Comparison of ENCODE assay signal across 8 cellular contexts in the genomic region with DNA sequence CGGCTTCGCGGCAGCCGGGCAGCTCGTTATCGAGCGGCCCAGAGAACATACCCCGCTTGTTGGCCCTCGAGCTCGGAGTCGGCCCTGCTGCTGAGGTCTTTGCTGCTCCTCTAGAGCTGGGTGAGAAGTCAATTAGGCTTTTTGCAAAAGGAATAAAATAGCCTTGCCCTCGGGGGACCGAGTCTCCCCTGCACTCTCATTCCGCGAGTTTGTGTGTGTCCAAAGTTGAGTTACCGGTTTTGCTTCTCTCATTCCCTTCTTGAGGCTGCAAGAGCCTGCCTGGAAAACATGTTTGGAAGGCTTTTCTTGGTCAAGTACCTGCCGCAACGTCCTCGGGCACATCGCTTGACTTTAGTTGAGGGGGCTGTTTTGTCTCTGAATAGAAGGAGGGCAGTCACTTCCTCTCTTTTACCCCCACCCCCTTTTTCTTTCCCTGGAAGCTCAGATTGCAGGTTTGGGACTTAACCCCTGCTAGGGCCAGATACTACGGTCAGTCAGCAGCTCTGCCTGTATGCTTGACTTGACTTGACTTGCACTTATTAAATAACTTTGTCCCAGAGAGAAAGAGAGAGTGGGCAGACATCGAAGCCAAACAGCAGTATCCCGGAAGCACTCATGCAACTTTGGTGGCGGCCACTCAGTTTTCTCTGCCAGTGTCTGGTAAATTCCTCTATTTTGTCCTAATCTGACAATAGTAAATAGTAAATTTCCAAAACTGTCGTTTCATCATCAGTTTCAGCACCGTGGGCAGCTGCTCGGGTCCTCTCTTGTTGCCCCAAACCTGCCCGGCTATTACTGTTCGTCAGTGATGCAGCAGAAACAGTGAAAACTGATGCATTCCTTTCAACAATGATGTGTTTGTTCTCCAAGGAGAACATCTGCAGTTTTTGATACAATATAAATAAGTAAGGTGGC.
DNase-seq lines count a peak whose midpoint lies in the region; ATAC-seq, FAIRE-seq and TF ChIP-seq lines count a peak whose summit lies in the region.

No MANE protein-coding gene starts in this region.

- H3K4me1 ChIP-seq in OCI-LY1 (ENCODE audit: insufficient read depth, low read length, severe bottlenecking), result peaks cover 33% of the 10 kb centered on the region

- H3K27me3 ChIP-seq in OCI-LY1 (ENCODE audit: insufficient read depth, low read length), result no peaks in the 10 kb centered on the region

- H4K20me1 ChIP-seq in OCI-LY1 (ENCODE audit: insufficient read depth, low read length), result no peaks in the 10 kb centered on the region

- no peaks in the 10 kb centered on the region for H3K9me3 ChIP-seq in OCI-LY1 (ENCODE audit: low read length)

- DNase-seq in AG20443 (ENCODE audit: low spot score) (peak; percentile 42), astrocyte of the hippocampus (ENCODE audit: low read depth, low spot score) (peak; percentile 65), hypothalamus (lab: John Stamatoyannopoulos, UW) (peak in 34 of 51 donors; percentile 3 to 82 (median 32)), putamen (ENCODE audit: low spot score) (peak; percentile 68), GM19239 (ENCODE audit: insufficient read length, low spot score) (no peak)

- H3K4me2 ChIP-seq in OCI-LY1 (ENCODE audit: low read length), result peak overlapping the region; percentile 69

- ATAC-seq in GM18517 (IDR thresholded peaks at IDR 0.05; ENCODE audit: unreplicated experiment) (peak; percentile 18), HG03060 (IDR thresholded peaks at IDR 0.05; ENCODE audit: low read depth, unreplicated experiment) (peak; percentile 2)

- H3K9me2 ChIP-seq in OCI-LY1 (ENCODE audit: low read depth, low read length), result no peaks in the 10 kb centered on the region

- FAIRE-seq in GM19239 (lab: Jason Lieb, UNC), result no peak

- peak overlapping the region; percentile 81 for H3K27ac ChIP-seq in OCI-LY1 (ENCODE audit: low read depth, low read length, poor library complexity, severe bottlenecking)

- H2AFZ ChIP-seq in OCI-LY1 (ENCODE audit: low read length), result no peak overlapping the region

- peak overlapping the region; percentile 90 for H3K9ac ChIP-seq in OCI-LY1 (ENCODE audit: low read length)

- peaks cover 51% of the 10 kb centered on the region for H3K79me2 ChIP-seq in OCI-LY1 (ENCODE audit: insufficient read depth, low read length)

- TF ChIP-seq CTCF in OCI-LY1 (IDR thresholded peaks at IDR 0.05; ENCODE audit: low read length), result no peak

- H3K4me3 ChIP-seq in OCI-LY1 (ENCODE audit: low read depth, low read length, poor library complexity, severe bottlenecking), result peak overlapping the region; percentile 73

- no peaks in the 10 kb centered on the region for H3F3A ChIP-seq in OCI-LY1 (ENCODE audit: insufficient read depth, low read length)

- H3K36me3 ChIP-seq in OCI-LY1 (ENCODE audit: insufficient read depth, low read length), result 0 out of 2 replicates have a peak, but pooled peaks cover 9% of the 10 kb centered on the region
